Comparison of ENCODE assay signal across 29 cellular contexts in the genomic region with DNA sequence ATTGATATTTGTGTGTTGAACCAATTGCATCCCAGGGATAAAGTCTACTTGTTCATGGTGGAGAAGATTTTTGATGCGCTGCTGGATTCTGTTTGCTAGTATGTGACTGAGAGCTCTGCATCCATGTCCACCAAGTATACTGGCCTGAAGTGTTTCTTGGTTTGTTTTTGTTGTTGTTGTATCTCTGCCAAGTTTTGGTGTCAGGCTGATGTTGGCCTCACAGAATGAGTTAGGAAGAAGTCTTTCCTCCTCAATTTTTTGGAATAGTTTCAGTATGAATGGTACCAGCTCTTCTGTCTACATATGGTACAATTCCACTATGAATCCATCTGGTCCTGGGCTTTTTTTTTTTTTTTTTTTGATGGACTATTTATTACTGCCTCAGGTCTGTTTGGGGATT. TPM values are rescaled to one million over a fixed set of nuclear protein-coding genes. Genes with fewer than 3 reads are reported as not detected.
"Had no signal": no experiment of that assay in that cellular context is flagged by ENCODE, and none has a peak within 500 bp of the region (broad histone marks: within the 10 kb centered on the region; RNA-seq: fewer than 3 reads in every experiment).

No MANE protein-coding gene starts in this region.

- H3K9me3 Mint-ChIP-seq: T-helper 1 cell treated with Interleukin-12 subunit alpha and Interleukin-12 subunit beta and Interleukin-4 antibody, amounts not matched to agents 30 μg/mL and 1 μg/mL, for 36 hours had no signal

- DNase-seq: activated CD4-positive, alpha-beta T cell treated with anti-CD3 and anti-CD28 coated beads for 4 hours; activated CD4-positive, alpha-beta T cell treated with anti-CD3 and anti-CD28 coated beads, Interleukin-2, amount 50 U/mL, for 48 hours; activated CD4-positive, CD25-positive, alpha-beta regulatory T cell; activated CD8-positive, alpha-beta memory T cell treated with anti-CD3 and anti-CD28 coated beads, Interleukin-2, amount 50 U/mL, for 48 hours; activated naive CD4-positive, alpha-beta T cell treated with Interleukin-2 at 50 U/mL for 16 hours; activated naive CD8-positive, alpha-beta T cell treated with anti-CD3 and anti-CD28 coated beads for 36 hours; activated T-cell treated with anti-CD3 and anti-CD28 coated beads, Interleukin-2, amount 50 U/mL, for 4 hours; cerebellar nuclear complex; effector CD4-positive, alpha-beta T cell; head of caudate nucleus; kidney; pancreas; right cardiac atrium; stimulated activated CD4-positive, alpha-beta T cell treated with anti-CD3 and anti-CD28 coated beads, Interleukin-1b, Interleukin-23, amount 100 ng/mL, for 48 hours; substantia nigra; thyroid gland; upper lobe of right lung had no signal

- H3K4me3 Mint-ChIP-seq: activated naive CD8-positive, alpha-beta T cell treated with anti-CD3 and anti-CD28 coated beads for 36 hours; activated T-cell treated with anti-CD3 and anti-CD28 coated beads, Interleukin-2, amount 50 U/mL, for 4 hours; nephron; stimulated activated naive CD8-positive, alpha-beta T cell treated with anti-CD3 and anti-CD28 coated beads, Interleukin-15, Interleukin-2, amounts not matched to agents 100 ng/mL and 50 ng/mL, for 24 hours; T-helper 1 cell treated with Interleukin-12 subunit alpha and Interleukin-12 subunit beta and Interleukin-4 antibody, amounts not matched to agents 30 μg/mL and 1 μg/mL, for 36 hours had no signal

- H3K4me1 Mint-ChIP-seq: activated naive CD8-positive, alpha-beta T cell treated with anti-CD3 and anti-CD28 coated beads for 36 hours; nephron had no signal

- H3K36me3 Mint-ChIP-seq: activated naive CD8-positive, alpha-beta T cell treated with anti-CD3 and anti-CD28 coated beads for 36 hours had no signal

- H3K9me3 ChIP-seq: gastroesophageal sphincter, neutrophil, pancreas, thyroid gland, upper lobe of right lung had no signal

- ATAC-seq: activated T-cell treated with anti-CD3 and anti-CD28 coated beads, Interleukin-2, amount 50 U/mL, for 4 hours; gastroesophageal sphincter; left lobe of liver; pancreas; right cardiac atrium; upper lobe of right lung had no signal

- H3K27me3 Mint-ChIP-seq: activated naive CD8-positive, alpha-beta T cell treated with anti-CD3 and anti-CD28 coated beads for 36 hours; stimulated activated naive CD8-positive, alpha-beta T cell treated with anti-CD3 and anti-CD28 coated beads, Interleukin-15, Interleukin-2, amounts not matched to agents 100 ng/mL and 50 ng/mL, for 24 hours had no signal

- H3K27ac Mint-ChIP-seq: activated naive CD8-positive, alpha-beta T cell treated with anti-CD3 and anti-CD28 coated beads for 36 hours; activated T-helper 2 cell treated with anti-CD3 and anti-CD28 coated beads, Interferon-gamma antibody, Interleukin-2, Interleukin-4, amounts not matched to agents 10 μg/mL and 5 μg/mL and 100 μg/mL, durations not matched to agents 14 hours and 24 hours and 36 hours; stimulated activated naive CD8-positive, alpha-beta T cell treated with anti-CD3 and anti-CD28 coated beads, Interleukin-15, Interleukin-2, amounts not matched to agents 100 ng/mL and 50 ng/mL, for 24 hours; T-helper 1 cell treated with Interleukin-12 subunit alpha and Interleukin-12 subunit beta and Interleukin-4 antibody, amounts not matched to agents 30 μg/mL and 1 μg/mL, for 36 hours had no signal

- H3K27ac ChIP-seq: gastroesophageal sphincter, neutrophil, pancreas, thyroid gland, upper lobe of right lung had no signal

- H3K27me3 ChIP-seq: gastroesophageal sphincter, neutrophil, pancreas, thyroid gland, upper lobe of right lung had no signal

- H3K4me3 ChIP-seq: gastroesophageal sphincter, lung, pancreas, thyroid gland, upper lobe of right lung had no signal

RNA-seq across cellular contexts. Expression of gene OSTN, which starts 50.9 kb away (rescaled TPM):
- total RNA-seq: activated CD8-positive, alpha-beta memory T cell treated with anti-CD3 and anti-CD28 coated beads for 36 hours; activated naive CD8-positive, alpha-beta T cell treated with anti-CD3 and anti-CD28 coated beads for 36 hours; activated T-cell treated with anti-CD3 and anti-CD28 coated beads, Interleukin-2, amount 50 U/mL, for 4 hours; activated T-helper 2 cell treated with anti-CD3 and anti-CD28 coated beads, Interferon-gamma antibody, Interleukin-2, Interleukin-4, amounts not matched to agents 10 μg/mL and 5 μg/mL and 100 μg/mL, durations not matched to agents 14 hours and 24 hours and 36 hours; astrocyte; bronchial epithelial cell; gastroesophageal sphincter; kidney; left lobe of liver; lung; pancreas; pulmonary artery endothelial cell; thyroid gland; upper lobe of right lung had no signal
